ENCODE assay signal across 3 cellular contexts in the genomic region with DNA sequence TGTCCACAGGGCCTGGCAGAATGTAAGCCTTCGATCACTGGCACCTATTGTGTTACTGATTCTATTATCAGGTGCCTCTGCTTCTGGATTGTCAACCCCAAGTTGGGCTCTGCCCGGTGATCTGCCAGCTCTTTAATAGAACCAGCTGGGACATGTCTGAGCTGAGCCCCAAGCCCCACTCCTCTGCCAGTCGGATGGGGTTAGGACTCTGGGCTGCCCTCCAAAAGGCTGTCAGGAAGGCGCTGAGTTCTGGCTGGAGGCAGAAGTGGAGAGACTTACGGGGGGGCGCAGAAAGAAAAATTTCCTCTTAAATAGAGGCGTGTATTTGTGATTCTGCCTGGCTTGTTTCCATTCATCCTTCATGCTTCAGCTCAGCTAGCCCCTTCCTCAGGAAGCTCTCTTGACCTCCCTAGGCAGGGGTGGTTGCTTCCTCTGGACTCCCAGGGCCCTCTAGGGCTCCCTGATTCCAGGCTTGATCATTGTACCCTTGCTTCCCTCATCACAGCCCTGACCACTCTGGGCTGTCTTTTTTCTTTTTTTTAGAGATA.
TF ChIP-seq lines count a peak whose summit lies in the region.

No MANE protein-coding gene starts in this region.

TF ChIP-seq in SK-N-SH, 30 proteins besides CTCF, POLR2A, EP300 and RAD21 (continued from another document):
- TF ChIP-seq NFIC (IDR thresholded peaks at IDR 0.05; ENCODE audit: borderline replicate concordance) = peak; percentile 24; the same call in 1 of the 2 replicates
- TF ChIP-seq, protein P1, sequence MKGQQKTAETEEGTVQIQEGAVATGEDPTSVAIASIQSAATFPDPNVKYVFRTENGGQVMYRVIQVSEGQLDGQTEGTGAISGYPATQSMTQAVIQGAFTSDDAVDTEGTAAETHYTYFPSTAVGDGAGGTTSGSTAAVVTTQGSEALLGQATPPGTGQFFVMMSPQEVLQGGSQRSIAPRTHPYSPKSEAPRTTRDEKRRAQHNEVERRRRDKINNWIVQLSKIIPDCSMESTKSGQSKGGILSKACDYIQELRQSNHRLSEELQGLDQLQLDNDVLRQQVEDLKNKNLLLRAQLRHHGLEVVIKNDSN (IDR thresholded peaks at IDR 0.05; ENCODE audit: borderline replicate concordance, low read depth) = no peak
- TF ChIP-seq RXRA (IDR thresholded peaks at IDR 0.05; ENCODE audit: borderline replicate concordance, low read depth) = no peak
- TF ChIP-seq, protein P2, sequence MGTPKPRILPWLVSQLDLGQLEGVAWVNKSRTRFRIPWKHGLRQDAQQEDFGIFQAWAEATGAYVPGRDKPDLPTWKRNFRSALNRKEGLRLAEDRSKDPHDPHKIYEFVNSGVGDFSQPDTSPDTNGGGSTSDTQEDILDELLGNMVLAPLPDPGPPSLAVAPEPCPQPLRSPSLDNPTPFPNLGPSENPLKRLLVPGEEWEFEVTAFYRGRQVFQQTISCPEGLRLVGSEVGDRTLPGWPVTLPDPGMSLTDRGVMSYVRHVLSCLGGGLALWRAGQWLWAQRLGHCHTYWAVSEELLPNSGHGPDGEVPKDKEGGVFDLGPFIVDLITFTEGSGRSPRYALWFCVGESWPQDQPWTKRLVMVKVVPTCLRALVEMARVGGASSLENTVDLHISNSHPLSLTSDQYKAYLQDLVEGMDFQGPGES (IDR thresholded peaks at IDR 0.05; ENCODE audit: low read depth, low read length) = no peak
- TF ChIP-seq FOXM1 (IDR thresholded peaks at IDR 0.05; ENCODE audit: low read depth) = no peak
- no peak for TF ChIP-seq MAX (IDR thresholded peaks at IDR 0.05; ENCODE audit: low read depth)
- no peak for TF ChIP-seq SIN3A (IDR thresholded peaks at IDR 0.05; ENCODE audit: borderline replicate concordance, low read depth, low read length)
- TF ChIP-seq RFX5 (IDR thresholded peaks at IDR 0.05; ENCODE audit: low read length) = no peak
- TF ChIP-seq FOXJ3 (CRISPR knock-in tag; IDR thresholded peaks at IDR 0.05) = no peak
- TF ChIP-seq GABPA (IDR thresholded peaks at IDR 0.05; ENCODE audit: low read depth) = no peak
- no peak for TF ChIP-seq RCOR1 (IDR thresholded peaks at IDR 0.05; ENCODE audit: low read length)
- no peak for TF ChIP-seq SMC3 (IDR thresholded peaks at IDR 0.05; ENCODE audit: low read depth, low read length)
- TF ChIP-seq USF2 (IDR thresholded peaks at IDR 0.05; ENCODE audit: borderline replicate concordance, low read depth, low read length) = no peak
- TF ChIP-seq ELF1 (IDR thresholded peaks at IDR 0.05) = no peak

TF ChIP-seq in SK-N-SH treated with all-trans-retinoic acid at 6 μM for 48 hours, 23 proteins besides CTCF, POLR2A, EP300 and RAD21:
- TF ChIP-seq TSHZ2 (CRISPR knock-in tag; IDR thresholded peaks at IDR 0.05) = no peak

TF ChIP-seq in WTC11, 78 proteins besides CTCF, POLR2A, EP300 and RAD21 (continues in another document):
- TF ChIP-seq, protein P3, sequence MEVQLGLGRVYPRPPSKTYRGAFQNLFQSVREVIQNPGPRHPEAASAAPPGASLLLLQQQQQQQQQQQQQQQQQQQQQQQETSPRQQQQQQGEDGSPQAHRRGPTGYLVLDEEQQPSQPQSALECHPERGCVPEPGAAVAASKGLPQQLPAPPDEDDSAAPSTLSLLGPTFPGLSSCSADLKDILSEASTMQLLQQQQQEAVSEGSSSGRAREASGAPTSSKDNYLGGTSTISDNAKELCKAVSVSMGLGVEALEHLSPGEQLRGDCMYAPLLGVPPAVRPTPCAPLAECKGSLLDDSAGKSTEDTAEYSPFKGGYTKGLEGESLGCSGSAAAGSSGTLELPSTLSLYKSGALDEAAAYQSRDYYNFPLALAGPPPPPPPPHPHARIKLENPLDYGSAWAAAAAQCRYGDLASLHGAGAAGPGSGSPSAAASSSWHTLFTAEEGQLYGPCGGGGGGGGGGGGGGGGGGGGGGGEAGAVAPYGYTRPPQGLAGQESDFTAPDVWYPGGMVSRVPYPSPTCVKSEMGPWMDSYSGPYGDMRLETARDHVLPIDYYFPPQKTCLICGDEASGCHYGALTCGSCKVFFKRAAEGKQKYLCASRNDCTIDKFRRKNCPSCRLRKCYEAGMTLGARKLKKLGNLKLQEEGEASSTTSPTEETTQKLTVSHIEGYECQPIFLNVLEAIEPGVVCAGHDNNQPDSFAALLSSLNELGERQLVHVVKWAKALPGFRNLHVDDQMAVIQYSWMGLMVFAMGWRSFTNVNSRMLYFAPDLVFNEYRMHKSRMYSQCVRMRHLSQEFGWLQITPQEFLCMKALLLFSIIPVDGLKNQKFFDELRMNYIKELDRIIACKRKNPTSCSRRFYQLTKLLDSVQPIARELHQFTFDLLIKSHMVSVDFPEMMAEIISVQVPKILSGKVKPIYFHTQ (CRISPR knock-in tag; IDR thresholded peaks at IDR 0.05) = no peak
- TF ChIP-seq CREM (CRISPR knock-in tag; IDR thresholded peaks at IDR 0.05) = no peak
- TF ChIP-seq, protein P4, sequence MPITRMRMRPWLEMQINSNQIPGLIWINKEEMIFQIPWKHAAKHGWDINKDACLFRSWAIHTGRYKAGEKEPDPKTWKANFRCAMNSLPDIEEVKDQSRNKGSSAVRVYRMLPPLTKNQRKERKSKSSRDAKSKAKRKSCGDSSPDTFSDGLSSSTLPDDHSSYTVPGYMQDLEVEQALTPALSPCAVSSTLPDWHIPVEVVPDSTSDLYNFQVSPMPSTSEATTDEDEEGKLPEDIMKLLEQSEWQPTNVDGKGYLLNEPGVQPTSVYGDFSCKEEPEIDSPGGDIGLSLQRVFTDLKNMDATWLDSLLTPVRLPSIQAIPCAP (CRISPR knock-in tag; IDR thresholded peaks at IDR 0.05) = no peak
- TF ChIP-seq SMAD4 (CRISPR knock-in tag; IDR thresholded peaks at IDR 0.05) = no peak
- TF ChIP-seq, protein P5, sequence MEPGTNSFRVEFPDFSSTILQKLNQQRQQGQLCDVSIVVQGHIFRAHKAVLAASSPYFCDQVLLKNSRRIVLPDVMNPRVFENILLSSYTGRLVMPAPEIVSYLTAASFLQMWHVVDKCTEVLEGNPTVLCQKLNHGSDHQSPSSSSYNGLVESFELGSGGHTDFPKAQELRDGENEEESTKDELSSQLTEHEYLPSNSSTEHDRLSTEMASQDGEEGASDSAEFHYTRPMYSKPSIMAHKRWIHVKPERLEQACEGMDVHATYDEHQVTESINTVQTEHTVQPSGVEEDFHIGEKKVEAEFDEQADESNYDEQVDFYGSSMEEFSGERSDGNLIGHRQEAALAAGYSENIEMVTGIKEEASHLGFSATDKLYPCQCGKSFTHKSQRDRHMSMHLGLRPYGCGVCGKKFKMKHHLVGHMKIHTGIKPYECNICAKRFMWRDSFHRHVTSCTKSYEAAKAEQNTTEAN (CRISPR knock-in tag; IDR thresholded peaks at IDR 0.05) = no peak
- no peak for TF ChIP-seq ZNF671 (CRISPR knock-in tag; IDR thresholded peaks at IDR 0.05)
- TF ChIP-seq JUN (CRISPR knock-in tag; IDR thresholded peaks at IDR 0.05) = no peak
- no peak for TF ChIP-seq ZNF317 (CRISPR knock-in tag; IDR thresholded peaks at IDR 0.05; ENCODE audit: borderline replicate concordance, low read depth)
- TF ChIP-seq, protein P6, sequence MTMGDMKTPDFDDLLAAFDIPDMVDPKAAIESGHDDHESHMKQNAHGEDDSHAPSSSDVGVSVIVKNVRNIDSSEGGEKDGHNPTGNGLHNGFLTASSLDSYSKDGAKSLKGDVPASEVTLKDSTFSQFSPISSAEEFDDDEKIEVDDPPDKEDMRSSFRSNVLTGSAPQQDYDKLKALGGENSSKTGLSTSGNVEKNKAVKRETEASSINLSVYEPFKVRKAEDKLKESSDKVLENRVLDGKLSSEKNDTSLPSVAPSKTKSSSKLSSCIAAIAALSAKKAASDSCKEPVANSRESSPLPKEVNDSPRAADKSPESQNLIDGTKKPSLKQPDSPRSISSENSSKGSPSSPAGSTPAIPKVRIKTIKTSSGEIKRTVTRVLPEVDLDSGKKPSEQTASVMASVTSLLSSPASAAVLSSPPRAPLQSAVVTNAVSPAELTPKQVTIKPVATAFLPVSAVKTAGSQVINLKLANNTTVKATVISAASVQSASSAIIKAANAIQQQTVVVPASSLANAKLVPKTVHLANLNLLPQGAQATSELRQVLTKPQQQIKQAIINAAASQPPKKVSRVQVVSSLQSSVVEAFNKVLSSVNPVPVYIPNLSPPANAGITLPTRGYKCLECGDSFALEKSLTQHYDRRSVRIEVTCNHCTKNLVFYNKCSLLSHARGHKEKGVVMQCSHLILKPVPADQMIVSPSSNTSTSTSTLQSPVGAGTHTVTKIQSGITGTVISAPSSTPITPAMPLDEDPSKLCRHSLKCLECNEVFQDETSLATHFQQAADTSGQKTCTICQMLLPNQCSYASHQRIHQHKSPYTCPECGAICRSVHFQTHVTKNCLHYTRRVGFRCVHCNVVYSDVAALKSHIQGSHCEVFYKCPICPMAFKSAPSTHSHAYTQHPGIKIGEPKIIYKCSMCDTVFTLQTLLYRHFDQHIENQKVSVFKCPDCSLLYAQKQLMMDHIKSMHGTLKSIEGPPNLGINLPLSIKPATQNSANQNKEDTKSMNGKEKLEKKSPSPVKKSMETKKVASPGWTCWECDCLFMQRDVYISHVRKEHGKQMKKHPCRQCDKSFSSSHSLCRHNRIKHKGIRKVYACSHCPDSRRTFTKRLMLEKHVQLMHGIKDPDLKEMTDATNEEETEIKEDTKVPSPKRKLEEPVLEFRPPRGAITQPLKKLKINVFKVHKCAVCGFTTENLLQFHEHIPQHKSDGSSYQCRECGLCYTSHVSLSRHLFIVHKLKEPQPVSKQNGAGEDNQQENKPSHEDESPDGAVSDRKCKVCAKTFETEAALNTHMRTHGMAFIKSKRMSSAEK (CRISPR knock-in tag; IDR thresholded peaks at IDR 0.05; ENCODE audit: borderline replicate concordance) = no peak
- TF ChIP-seq, protein P7, sequence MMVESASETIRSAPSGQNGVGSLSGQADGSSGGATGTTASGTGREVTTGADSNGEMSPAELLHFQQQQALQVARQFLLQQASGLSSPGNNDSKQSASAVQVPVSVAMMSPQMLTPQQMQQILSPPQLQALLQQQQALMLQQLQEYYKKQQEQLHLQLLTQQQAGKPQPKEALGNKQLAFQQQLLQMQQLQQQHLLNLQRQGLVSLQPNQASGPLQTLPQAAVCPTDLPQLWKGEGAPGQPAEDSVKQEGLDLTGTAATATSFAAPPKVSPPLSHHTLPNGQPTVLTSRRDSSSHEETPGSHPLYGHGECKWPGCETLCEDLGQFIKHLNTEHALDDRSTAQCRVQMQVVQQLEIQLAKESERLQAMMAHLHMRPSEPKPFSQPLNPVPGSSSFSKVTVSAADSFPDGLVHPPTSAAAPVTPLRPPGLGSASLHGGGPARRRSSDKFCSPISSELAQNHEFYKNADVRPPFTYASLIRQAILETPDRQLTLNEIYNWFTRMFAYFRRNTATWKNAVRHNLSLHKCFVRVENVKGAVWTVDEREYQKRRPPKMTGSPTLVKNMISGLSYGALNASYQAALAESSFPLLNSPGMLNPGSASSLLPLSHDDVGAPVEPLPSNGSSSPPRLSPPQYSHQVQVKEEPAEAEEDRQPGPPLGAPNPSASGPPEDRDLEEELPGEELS (CRISPR knock-in tag; IDR thresholded peaks at IDR 0.05) = no peak
- no peak for TF ChIP-seq ATF6 (CRISPR knock-in tag; IDR thresholded peaks at IDR 0.05)
- TF ChIP-seq, protein P8, sequence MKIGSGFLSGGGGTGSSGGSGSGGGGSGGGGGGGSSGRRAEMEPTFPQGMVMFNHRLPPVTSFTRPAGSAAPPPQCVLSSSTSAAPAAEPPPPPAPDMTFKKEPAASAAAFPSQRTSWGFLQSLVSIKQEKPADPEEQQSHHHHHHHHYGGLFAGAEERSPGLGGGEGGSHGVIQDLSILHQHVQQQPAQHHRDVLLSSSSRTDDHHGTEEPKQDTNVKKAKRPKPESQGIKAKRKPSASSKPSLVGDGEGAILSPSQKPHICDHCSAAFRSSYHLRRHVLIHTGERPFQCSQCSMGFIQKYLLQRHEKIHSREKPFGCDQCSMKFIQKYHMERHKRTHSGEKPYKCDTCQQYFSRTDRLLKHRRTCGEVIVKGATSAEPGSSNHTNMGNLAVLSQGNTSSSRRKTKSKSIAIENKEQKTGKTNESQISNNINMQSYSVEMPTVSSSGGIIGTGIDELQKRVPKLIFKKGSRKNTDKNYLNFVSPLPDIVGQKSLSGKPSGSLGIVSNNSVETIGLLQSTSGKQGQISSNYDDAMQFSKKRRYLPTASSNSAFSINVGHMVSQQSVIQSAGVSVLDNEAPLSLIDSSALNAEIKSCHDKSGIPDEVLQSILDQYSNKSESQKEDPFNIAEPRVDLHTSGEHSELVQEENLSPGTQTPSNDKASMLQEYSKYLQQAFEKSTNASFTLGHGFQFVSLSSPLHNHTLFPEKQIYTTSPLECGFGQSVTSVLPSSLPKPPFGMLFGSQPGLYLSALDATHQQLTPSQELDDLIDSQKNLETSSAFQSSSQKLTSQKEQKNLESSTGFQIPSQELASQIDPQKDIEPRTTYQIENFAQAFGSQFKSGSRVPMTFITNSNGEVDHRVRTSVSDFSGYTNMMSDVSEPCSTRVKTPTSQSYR (CRISPR knock-in tag; IDR thresholded peaks at IDR 0.05) = no peak
- no peak for TF ChIP-seq ARID4B (CRISPR knock-in tag; IDR thresholded peaks at IDR 0.05; ENCODE audit: borderline replicate concordance)
